ENCODE assay signal across 2 cellular contexts in the genomic region with DNA sequence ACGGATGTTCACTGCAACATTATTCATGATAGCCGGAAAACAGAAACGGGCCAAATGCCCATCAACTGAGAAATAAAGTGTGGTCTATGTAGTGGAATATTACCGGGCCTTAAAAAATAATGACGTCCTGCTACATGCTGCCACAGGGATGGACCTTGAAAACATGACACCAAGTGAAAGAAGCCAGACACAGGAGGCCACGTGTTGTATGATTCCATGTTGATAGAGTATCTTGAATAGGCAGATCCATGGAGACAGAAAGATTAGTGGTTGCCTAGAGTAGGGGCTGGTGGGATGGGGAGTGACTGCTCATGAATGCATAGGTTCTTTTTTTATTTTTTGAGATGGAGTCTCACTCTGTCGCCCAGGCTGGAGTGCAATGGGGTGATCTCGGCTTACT.
TF ChIP-seq lines count a peak whose summit lies in the region.

No MANE protein-coding gene starts in this region.

TF ChIP-seq in HepG2, 621 proteins besides CTCF, POLR2A, EP300 and RAD21 (continues in another document):
- TF ChIP-seq MBD4 (IDR thresholded peaks at IDR 0.05; ENCODE audit: borderline replicate concordance, low read length) (no peak), TBX2 (CRISPR knock-in tag; IDR thresholded peaks at IDR 0.05; ENCODE audit: borderline replicate concordance) (no peak), MZF1 (CRISPR knock-in tag; IDR thresholded peaks at IDR 0.05; ENCODE audit: borderline replicate concordance) (no peak), SMAD9 (CRISPR knock-in tag; IDR thresholded peaks at IDR 0.05) (no peak), HOXA3 (CRISPR knock-in tag; IDR thresholded peaks at IDR 0.05) (no peak), RERE (CRISPR knock-in tag; IDR thresholded peaks at IDR 0.05; ENCODE audit: low read depth) (no peak), ZNF776 (CRISPR knock-in tag; IDR thresholded peaks at IDR 0.05) (no peak), ZSCAN21 (CRISPR knock-in tag; IDR thresholded peaks at IDR 0.05; ENCODE audit: borderline replicate concordance) (no peak), ZBTB4 (CRISPR knock-in tag; IDR thresholded peaks at IDR 0.05; ENCODE audit: borderline replicate concordance) (no peak), ZMAT3 (CRISPR knock-in tag; conservative IDR thresholded peaks at IDR 0.05) (no peak), GTF3A (CRISPR knock-in tag; conservative IDR thresholded peaks at IDR 0.05) (no peak), ELF1 (CRISPR knock-in tag; IDR thresholded peaks at IDR 0.05) (no peak), HMG20A (CRISPR knock-in tag; IDR thresholded peaks at IDR 0.05; ENCODE audit: borderline replicate concordance) (no peak), CEBPG (CRISPR knock-in tag; IDR thresholded peaks at IDR 0.05) (no peak)
- TF ChIP-seq, protein P1, sequence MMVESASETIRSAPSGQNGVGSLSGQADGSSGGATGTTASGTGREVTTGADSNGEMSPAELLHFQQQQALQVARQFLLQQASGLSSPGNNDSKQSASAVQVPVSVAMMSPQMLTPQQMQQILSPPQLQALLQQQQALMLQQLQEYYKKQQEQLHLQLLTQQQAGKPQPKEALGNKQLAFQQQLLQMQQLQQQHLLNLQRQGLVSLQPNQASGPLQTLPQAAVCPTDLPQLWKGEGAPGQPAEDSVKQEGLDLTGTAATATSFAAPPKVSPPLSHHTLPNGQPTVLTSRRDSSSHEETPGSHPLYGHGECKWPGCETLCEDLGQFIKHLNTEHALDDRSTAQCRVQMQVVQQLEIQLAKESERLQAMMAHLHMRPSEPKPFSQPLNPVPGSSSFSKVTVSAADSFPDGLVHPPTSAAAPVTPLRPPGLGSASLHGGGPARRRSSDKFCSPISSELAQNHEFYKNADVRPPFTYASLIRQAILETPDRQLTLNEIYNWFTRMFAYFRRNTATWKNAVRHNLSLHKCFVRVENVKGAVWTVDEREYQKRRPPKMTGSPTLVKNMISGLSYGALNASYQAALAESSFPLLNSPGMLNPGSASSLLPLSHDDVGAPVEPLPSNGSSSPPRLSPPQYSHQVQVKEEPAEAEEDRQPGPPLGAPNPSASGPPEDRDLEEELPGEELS (CRISPR knock-in tag; IDR thresholded peaks at IDR 0.05), result no peak

TF ChIP-seq in IMR-90, 13 proteins besides CTCF, POLR2A, EP300 and RAD21:
- TF ChIP-seq RCOR1 (IDR thresholded peaks at IDR 0.05; ENCODE audit: insufficient replicate concordance, low read length), result no peak
- no peak for TF ChIP-seq BHLHE40 (IDR thresholded peaks at IDR 0.05; ENCODE audit: low read depth, low read length)
- TF ChIP-seq MAFK (IDR thresholded peaks at IDR 0.05; ENCODE audit: low read depth, low read length), result no peak
- TF ChIP-seq ELK1 (IDR thresholded peaks at IDR 0.05; ENCODE audit: borderline replicate concordance, low read depth, low read length), result no peak
- no peak for TF ChIP-seq CEBPB (IDR thresholded peaks at IDR 0.05; ENCODE audit: low read depth, low read length)
